ENCODE assay signal across 1 cellular context in the genomic region with DNA sequence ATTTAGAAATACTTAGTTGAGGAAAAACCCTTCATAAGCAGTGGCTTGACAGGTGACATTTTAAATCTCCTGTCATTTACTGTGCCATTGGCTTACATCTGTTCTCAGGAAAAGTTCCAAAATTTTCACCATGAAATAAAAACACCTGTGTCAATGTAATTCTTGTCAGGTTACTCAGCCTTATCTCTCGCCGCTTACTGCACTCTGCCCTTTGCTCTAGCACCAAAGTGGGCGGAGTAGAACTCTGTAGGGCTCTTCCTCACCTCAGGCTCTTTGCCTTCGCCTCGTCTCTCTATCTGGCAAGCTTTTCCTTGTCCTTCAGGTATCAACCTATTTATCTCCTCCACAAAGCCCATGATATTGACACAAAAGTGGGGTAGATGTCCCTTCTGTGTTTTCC.
TF ChIP-seq lines count a peak whose summit lies in the region.

No MANE protein-coding gene starts in this region.

TF ChIP-seq in HepG2, 621 proteins besides CTCF, POLR2A, EP300 and RAD21:
- peak; percentile 51; the same call in 1 of the 2 replicates for TF ChIP-seq SP5 (CRISPR knock-in tag; IDR thresholded peaks at IDR 0.05; ENCODE audit: borderline replicate concordance, low read depth)
TF ChIP-seq in HepG2: peak in this region for 1; not testable (repeated sequence) for 620.
